Comparison of ENCODE assay signal across 8 cellular contexts in the genomic region with DNA sequence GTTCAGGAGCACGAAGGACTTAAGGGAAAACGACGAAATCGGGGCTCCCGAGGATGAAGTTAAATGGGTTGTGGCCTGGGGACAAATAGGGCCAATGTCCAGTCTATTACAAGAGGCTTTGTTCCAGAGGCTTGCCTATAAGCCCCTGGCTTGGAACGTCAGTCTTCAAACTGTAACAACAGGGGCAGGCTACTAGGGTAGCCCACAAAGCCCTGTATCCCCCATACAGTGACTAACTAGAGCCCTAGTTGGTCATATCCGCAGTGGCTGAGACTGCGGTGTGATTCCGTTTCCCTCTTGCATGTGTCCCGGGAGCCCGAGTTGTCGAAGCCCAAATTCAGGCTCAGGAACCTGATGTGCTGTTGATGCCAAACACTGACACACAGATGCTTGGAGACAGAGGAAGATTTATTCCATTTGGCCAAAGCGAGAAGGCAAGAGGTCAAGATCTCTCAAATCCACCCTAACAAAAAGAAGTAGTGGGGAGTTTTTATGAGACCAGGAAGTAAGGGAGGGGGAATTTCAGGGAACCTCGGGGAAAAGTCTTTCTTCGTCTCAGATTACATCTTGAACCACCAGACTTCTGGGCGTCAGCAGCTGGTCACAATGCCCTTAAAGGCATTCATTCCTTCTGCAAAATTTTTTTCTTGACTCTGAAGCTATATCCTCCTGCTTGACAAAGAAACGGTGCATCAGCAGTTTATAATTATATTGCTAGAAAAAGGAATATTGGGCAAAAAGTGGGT.
A peak's percentile ranks its signal among the peaks of the same experiment; 100 is the strongest.
DNase-seq lines count a peak whose midpoint lies in the region; ATAC-seq and TF ChIP-seq lines count a peak whose summit lies in the region.

No MANE protein-coding gene starts in this region.

- no peaks in the 10 kb centered on the region for H3K9me3 Mint-ChIP-seq in stimulated activated naive CD8-positive, alpha-beta T cell treated with anti-CD3 and anti-CD28 coated beads, Interleukin-15, Interleukin-2, amounts not matched to agents 100 ng/mL and 50 ng/mL, for 24 hours

- H3K4me3 Mint-ChIP-seq in stimulated activated naive CD8-positive, alpha-beta T cell treated with anti-CD3 and anti-CD28 coated beads, Interleukin-15, Interleukin-2, amounts not matched to agents 100 ng/mL and 50 ng/mL, for 24 hours = peak overlapping the region; percentile 97

- no peaks in the 10 kb centered on the region for H3K9me3 ChIP-seq in mucosa of stomach (ENCODE audit: control insufficient read depth, low read length)

- peak overlapping the region; percentile 99 for H3K27ac Mint-ChIP-seq in stimulated activated naive CD8-positive, alpha-beta T cell treated with anti-CD3 and anti-CD28 coated beads, Interleukin-15, Interleukin-2, amounts not matched to agents 100 ng/mL and 50 ng/mL, for 24 hours

- H3K4me3 ChIP-seq in NB4 (ENCODE audit: low read depth, low read length) (peak overlapping the region; percentile 66), mucosa of stomach (ENCODE audit: low read length) (peak overlapping the region; percentile 36)

- peaks cover 81% of the 10 kb centered on the region for H3K4me1 Mint-ChIP-seq in stimulated activated naive CD8-positive, alpha-beta T cell treated with anti-CD3 and anti-CD28 coated beads, Interleukin-15, Interleukin-2, amounts not matched to agents 100 ng/mL and 50 ng/mL, for 24 hours (ENCODE audit: low read depth)

- H3K4me1 ChIP-seq in mucosa of stomach (ENCODE audit: control insufficient read depth, insufficient read depth, low read length) = peaks cover 19% of the 10 kb centered on the region

- peak overlapping the region; percentile 92 for H3K9ac ChIP-seq in mucosa of stomach (ENCODE audit: low read length)

- no peak for TF ChIP-seq CTCF in NB4 (IDR thresholded peaks at IDR 0.05; ENCODE audit: low read depth, low read length)

- H3K27me3 ChIP-seq in mucosa of stomach (ENCODE audit: control insufficient read depth, insufficient read depth, low read length) = no peaks in the 10 kb centered on the region

- TF ChIP-seq POLR2A in NB4 (IDR thresholded peaks at IDR 0.05; ENCODE audit: extremely low read depth, insufficient read length) (no peak), erythroblast (IDR thresholded peaks at IDR 0.05; ENCODE audit: low read length) (no peak)

- H3K36me3 ChIP-seq in mucosa of stomach (ENCODE audit: control insufficient read depth, insufficient read depth, low read length) = no peaks in the 10 kb centered on the region

- ATAC-seq in GM18907 (IDR thresholded peaks at IDR 0.05; ENCODE audit: unreplicated experiment) = peak; percentile 5

- H3K27me3 Mint-ChIP-seq in stimulated activated naive CD8-positive, alpha-beta T cell treated with anti-CD3 and anti-CD28 coated beads, Interleukin-15, Interleukin-2, amounts not matched to agents 100 ng/mL and 50 ng/mL, for 24 hours = no peaks in the 10 kb centered on the region

- DNase-seq in NB4 (ENCODE audit: low read depth) = peak; percentile 62
- peak; percentile 29 for DNase-seq in activated T-cell treated with anti-CD3 and anti-CD28 coated beads for 1 hour (ENCODE audit: low read depth)
- peak; percentile 30 to 43 for DNase-seq in erythroblast (lab: John Stamatoyannopoulos, UW)
- no peak for DNase-seq in NCI-H1105 (lab: John Stamatoyannopoulos, UW)
- DNase-seq in NCI-H510A (lab: John Stamatoyannopoulos, UW) = no peak

- peaks cover 23% of the 10 kb centered on the region for H3K36me3 Mint-ChIP-seq in stimulated activated naive CD8-positive, alpha-beta T cell treated with anti-CD3 and anti-CD28 coated beads, Interleukin-15, Interleukin-2, amounts not matched to agents 100 ng/mL and 50 ng/mL, for 24 hours (ENCODE audit: low read depth)

Comparison
In these comparisons a context has a peak if more than half of its experiments do, and no peak if none do; other contexts are left out.
1. DNase-seq: peak in NB4 (single experiment), activated T-cell treated with anti-CD3 and anti-CD28 coated beads for 1 hour (single experiment) and erythroblast (2 of 2); none in NCI-H1105 (single experiment) and NCI-H510A (single experiment).